20 cellular contexts compared by ENCODE assay signal in the genomic region with DNA sequence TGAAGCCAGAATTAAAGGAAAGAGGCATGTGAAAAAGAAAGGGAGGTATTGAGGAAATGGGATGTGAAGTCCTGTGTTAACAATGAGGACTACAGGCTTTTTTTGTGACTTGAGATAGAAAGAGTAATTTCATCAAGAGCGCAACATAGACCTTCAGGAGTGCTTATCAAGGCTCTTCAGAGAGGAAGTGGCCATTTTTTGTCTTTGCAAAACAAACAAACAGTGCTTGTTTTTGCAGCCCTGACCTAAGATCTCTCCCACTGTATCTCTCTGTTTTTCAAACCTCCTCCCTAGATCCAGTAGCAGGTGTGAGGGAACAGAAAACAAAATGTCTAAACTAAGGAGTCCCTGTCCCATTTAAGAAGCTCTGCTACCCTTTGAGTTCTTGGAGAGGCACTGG.
DNase-seq lines count a peak whose midpoint lies in the region; ATAC-seq, FAIRE-seq and TF ChIP-seq lines count a peak whose summit lies in the region.
"Had no signal": no experiment of that assay in that cellular context is flagged by ENCODE, and none has a peak within 500 bp of the region (broad histone marks: within the 10 kb centered on the region; RNA-seq: fewer than 3 reads in every experiment).

No MANE protein-coding gene starts in this region.

- peaks cover 7% of the 10 kb centered on the region for H3K4me1 ChIP-seq in IMR-90 (ENCODE audit: control insufficient read depth, insufficient read depth, low read length)
- no peaks in the 10 kb centered on the region for H3K4me1 ChIP-seq in K562 (replicated peaks in 1 of 2; ENCODE audit: control insufficient read depth in 2 of 2, insufficient read depth in 2 of 2, low read length in 2 of 2)
- no peaks in the 10 kb centered on the region for H3K4me1 ChIP-seq in neural progenitor cell
- H3K4me1 ChIP-seq: A549; BLaER1 treated with 17β-estradiol and CSF1 and Interleukin-3, amounts not matched to agents 10 nM and 100 nM had no signal

- peak overlapping the region; percentile 98 for H3K18ac ChIP-seq in IMR-90 (ENCODE audit: low read depth, low read length)

- in situ Hi-C loops in IMR-90 (cut with MboI; ENCODE audit: low sequenced_read_pairs), result no loop called here
- in situ Hi-C loops in K562 (cut with MboI), result no loop called here

- TF ChIP-seq POLR2A in IMR-90 (IDR thresholded peaks at IDR 0.05; ENCODE audit: low read depth, low read length) (no peak), K562 (conservative IDR thresholded peaks at IDR 0.05) (no peak)

- H3K4me2 ChIP-seq in IMR-90 (ENCODE audit: low read depth, low read length) (0 out of 2 replicates have a peak overlapping the region, but pooled peaks have one; percentile 7), K562 (ENCODE audit: insufficient read depth, low read length) (no peak overlapping the region), neural progenitor cell (no peak overlapping the region)
- H3K4me2 ChIP-seq: A549; BLaER1 treated with 17β-estradiol and CSF1 and Interleukin-3, amounts not matched to agents 10 nM and 100 nM had no signal

- peaks cover 2% of the 10 kb centered on the region for H3K36me3 Mint-ChIP-seq in neural progenitor cell
- H3K36me3 Mint-ChIP-seq: CD8-positive, alpha-beta memory T cell had no signal

- no peaks in the 10 kb centered on the region for H4K20me1 ChIP-seq in IMR-90 (ENCODE audit: insufficient read depth, low read length)
- no peaks in the 10 kb centered on the region for H4K20me1 ChIP-seq in K562 (replicated peaks; ENCODE audit: control insufficient read depth, insufficient read depth, low read length)
- no peaks in the 10 kb centered on the region for H4K20me1 ChIP-seq in neural progenitor cell (ENCODE audit: low read depth)
- H4K20me1 ChIP-seq: BLaER1 treated with 17β-estradiol and CSF1 and Interleukin-3, amounts not matched to agents 10 nM and 100 nM had no signal

- no peak for TF ChIP-seq RAD21 in IMR-90 (IDR thresholded peaks at IDR 0.05; ENCODE audit: low read length)
- no peak for TF ChIP-seq RAD21 in K562 (CRISPR knock-in tag; conservative IDR thresholded peaks at IDR 0.05 in 1 of 2, IDR thresholded peaks at IDR 0.05 in 1 of 2)

- peak overlapping the region; percentile 86 to 94 for H4K8ac ChIP-seq in IMR-90 (ENCODE audit: low read depth in 2 of 2, low read length in 2 of 2)

- peak overlapping the region; percentile 95 for H4K91ac ChIP-seq in IMR-90 (ENCODE audit: insufficient read depth, low read depth, low read length)

- H3K14ac ChIP-seq in IMR-90 (replicated peaks; ENCODE audit: low read depth, low read length), result peak overlapping the region; percentile 89

- CTCF ChIA-PET in AG04450 (lab: Charles Lee), result no interaction called here
- CTCF ChIA-PET in IMR-90 (lab: Yijun Ruan, JAX), result interaction anchor here (0.6 kb wide), 1 partner anchor 689 kb away, joined by 3 read pairs; no protein-coding TSS in a partner anchor
- CTCF ChIA-PET in K562 (lab: Yijun Ruan, JAX; ENCODE audit: low intra/inter-chr PET ratio), result no interaction called here

- peak overlapping the region; percentile 95 for H2BK120ac ChIP-seq in IMR-90 (ENCODE audit: low read depth, low read length)

- no peak for TF ChIP-seq EP300 in K562 (IDR thresholded peaks at IDR 0.05; ENCODE audit: low read length)

- H3K79me2 ChIP-seq in K562 (ENCODE audit: control insufficient read depth, insufficient read depth, low read length) (no peaks in the 10 kb centered on the region), neural progenitor cell (ENCODE audit: low read depth) (no peaks in the 10 kb centered on the region)

- peak overlapping the region; percentile 93 for H2AK5ac ChIP-seq in IMR-90 (ENCODE audit: low read depth, low read length)

- POLR2A ChIA-PET in AG04450 (lab: Yijun Ruan, JAX), result no interaction called here
- POLR2A ChIA-PET in IMR-90 (lab: Charles Lee; ENCODE audit: unreplicated experiment), result no interaction called here
- POLR2A ChIA-PET in K562 (lab: Yijun Ruan, JAX), result no interaction called here

- H3K27me3 ChIP-seq in AG04450 (ENCODE audit: control insufficient read depth, insufficient read depth, low read length) (no peaks in the 10 kb centered on the region), IMR-90 (ENCODE audit: control insufficient read depth, insufficient read depth, low read length) (no peaks in the 10 kb centered on the region), K562 (ENCODE audit: control insufficient read depth in 2 of 2, insufficient read depth in 2 of 2, low read length in 2 of 2) (no peaks in the 10 kb centered on the region), neural progenitor cell (no peaks in the 10 kb centered on the region)
- H3K27me3 ChIP-seq: BLaER1 treated with 17β-estradiol and CSF1 and Interleukin-3, amounts not matched to agents 10 nM and 100 nM had no signal

- no peak overlapping the region for H2AK9ac ChIP-seq in IMR-90 (replicated peaks; ENCODE audit: low read depth, low read length, poor library complexity)

- H3K36me3 ChIP-seq in IMR-90 (ENCODE audit: control insufficient read depth, insufficient read depth, low read length) (no peaks in the 10 kb centered on the region), K562 (ENCODE audit: control insufficient read depth, insufficient read depth, low read length) (no peaks in the 10 kb centered on the region), neural progenitor cell (no peaks in the 10 kb centered on the region)
- H3K36me3 ChIP-seq: BLaER1 treated with 17β-estradiol and CSF1 and Interleukin-3, amounts not matched to agents 10 nM and 100 nM had no signal

- peak overlapping the region; percentile 93 for H2BK15ac ChIP-seq in IMR-90 (ENCODE audit: low read depth, low read length)

- peaks cover 20% of the 10 kb centered on the region for H3K9me3 Mint-ChIP-seq in neural progenitor cell

- H3K27ac Mint-ChIP-seq in neural progenitor cell, result no peak overlapping the region
- H3K27ac Mint-ChIP-seq: CD8-positive, alpha-beta memory T cell had no signal

- H3K27me3 Mint-ChIP-seq in neural progenitor cell (ENCODE audit: insufficient read depth, low read depth), result peaks cover 4% of the 10 kb centered on the region
- H3K27me3 Mint-ChIP-seq: CD8-positive, alpha-beta memory T cell had no signal

- H3K23ac ChIP-seq in IMR-90 (ENCODE audit: low read depth, low read length), result peak overlapping the region; percentile 73

- no CpG with 5 or more reads among the region's 1 CpG for WGBS in IMR-90 (ENCODE audit: extremely low coverage in 2 of 2, insufficient read length in 1 of 2), 2 experiments
- 12% methylated on average over 1 of the region's 1 CpG for WGBS in K562 (ENCODE audit: insufficient coverage, low coverage, missing lambda C conversion rate)

- dilution Hi-C loops in IMR-90 (cut with HindIII; ENCODE audit: low sequenced_read_pairs, unreplicated experiment), result no loop called here

- DNase-seq in AG04450 (ENCODE audit: low read depth, low spot score) (no peak), IMR-90 (no peak), K562 (ENCODE audit: extremely low read depth in 1 of 4, low spot score in 3 of 4) (peak in 1 of 4 experiments; percentile 2), neural progenitor cell (ENCODE audit: low spot score) (no peak), globus pallidus (ENCODE audit: low spot score) (no peak)
- no peak for DNase-seq in stimulated activated CD4-positive, alpha-beta T cell treated with anti-CD3 and anti-CD28 coated beads, Interleukin-4, amount 100 ng/mL, for 1 hour
- DNase-seq: CD8-positive, alpha-beta memory T cell; DMS79; GOT3; KG1; NCI-H1694 treated with DMSO at 0.1 percent for 48 hours; NCI-H345; NCI-H524 treated with DMSO at 0.1 percent for 48 hours; SHP77 had no signal

- H3K27ac ChIP-seq in AG04450 (ENCODE audit: low read depth, low read length) (peak overlapping the region; percentile 85), IMR-90 (ENCODE audit: insufficient read depth, low read length) (peak overlapping the region; percentile 87), K562 (ENCODE audit: extremely low read depth, low read depth, low read length) (peak overlapping the region; percentile 28; the same call in 1 of the 3 replicates), neural progenitor cell (no peak overlapping the region)
- H3K27ac ChIP-seq: A549; BLaER1 treated with 17β-estradiol and CSF1 and Interleukin-3, amounts not matched to agents 10 nM and 100 nM; SK-N-MC had no signal

- H4K5ac ChIP-seq in IMR-90 (ENCODE audit: low read depth, low read length), result peak overlapping the region; percentile 80

- no peaks in the 10 kb centered on the region for H3F3A ChIP-seq in neural progenitor cell (ENCODE audit: low read depth)

- H3K9me3 ChIP-seq in AG04450 (ENCODE audit: control insufficient read depth, insufficient read depth, low read length) (no peaks in the 10 kb centered on the region), IMR-90 (ENCODE audit: control insufficient read depth, insufficient read depth, low read length) (no peaks in the 10 kb centered on the region), K562 (replicated peaks; ENCODE audit: control insufficient read depth, insufficient read depth, low read depth, low read length) (no peaks in the 10 kb centered on the region), neural progenitor cell (ENCODE audit: low read depth) (no peaks in the 10 kb centered on the region)
- H3K9me3 ChIP-seq: A549 had no signal

- intact Hi-C loops in IMR-90 (cut with micrococcal nuclease), result loop anchor here (1.0 kb wide), 1 partner anchor 708 kb away; no protein-coding TSS in a partner anchor
- intact Hi-C loops in K562 (cut with micrococcal nuclease), result no loop called here

- no peak for ATAC-seq in IMR-90 (ENCODE audit: low read depth)
- ATAC-seq in K562, result no peak
- ATAC-seq in GM18867 (IDR thresholded peaks at IDR 0.05; ENCODE audit: unreplicated experiment), result no peak
- ATAC-seq: A549 had no signal

- H3K4me1 Mint-ChIP-seq in neural progenitor cell, result no peaks in the 10 kb centered on the region
- H3K4me1 Mint-ChIP-seq: CD8-positive, alpha-beta memory T cell had no signal

- no peak for TF ChIP-seq CTCF in AG04450 (IDR thresholded peaks at IDR 0.05; ENCODE audit: low read depth, low read length)
- no peak for TF ChIP-seq CTCF in IMR-90 (conservative IDR thresholded peaks at IDR 0.05; ENCODE audit: low read depth, low read length)
- TF ChIP-seq CTCF in K562 (IDR thresholded peaks at IDR 0.05 in 2 of 3, conservative IDR thresholded peaks at IDR 0.05 in 1 of 3; ENCODE audit: insufficient read depth in 2 of 3, low read depth in 1 of 3, low read length in 3 of 3), result no peak
- no peak for TF ChIP-seq CTCF in neural progenitor cell (IDR thresholded peaks at IDR 0.05)

- no peaks in the 10 kb centered on the region for H3K79me1 ChIP-seq in IMR-90 (ENCODE audit: low read depth in 1 of 2, low read length in 2 of 2)

- H3K9me1 ChIP-seq in IMR-90 (ENCODE audit: insufficient read depth, low read length), result 0 out of 2 replicates have a peak, but pooled peaks cover 2% of the 10 kb centered on the region
- H3K9me1 ChIP-seq in K562 (ENCODE audit: control insufficient read depth, insufficient read depth, low read length), result no peaks in the 10 kb centered on the region

- peak overlapping the region; percentile 87 for H3K4ac ChIP-seq in IMR-90 (ENCODE audit: low read depth, low read length)

- H2AFZ ChIP-seq in IMR-90 (replicated peaks; ENCODE audit: low read length, poor library complexity), result no peak overlapping the region
- peak overlapping the region; percentile 44; the same call in 1 of the 2 replicates for H2AFZ ChIP-seq in K562 (ENCODE audit: low read depth, low read length)
- H2AFZ ChIP-seq in neural progenitor cell (replicated peaks), result peak overlapping the region; percentile 48

- peak overlapping the region; percentile 68 for H3K56ac ChIP-seq in IMR-90 (ENCODE audit: extremely low read depth, insufficient read depth, low read length)

- peak overlapping the region; percentile 89 for H2BK5ac ChIP-seq in IMR-90 (ENCODE audit: low read depth, low read length, poor library complexity, severe bottlenecking)

- H3K4me3 ChIP-seq in AG04450 (ENCODE audit: low read depth, low read length), result no peak overlapping the region
- H3K4me3 ChIP-seq in IMR-90 (ENCODE audit: insufficient read depth, low read depth, low read length), result no peak overlapping the region
- H3K4me3 ChIP-seq in K562, result no peak overlapping the region
- H3K4me3 ChIP-seq in neural progenitor cell, result no peak overlapping the region
- H3K4me3 ChIP-seq: A549; BLaER1 treated with 17β-estradiol and CSF1 and Interleukin-3, amounts not matched to agents 10 nM and 100 nM; SK-N-MC had no signal

- peak overlapping the region; percentile 85 for H2BK20ac ChIP-seq in IMR-90 (ENCODE audit: low read depth, low read length)

- H3K4me3 Mint-ChIP-seq in neural progenitor cell, result no peak overlapping the region
- H3K4me3 Mint-ChIP-seq: CD8-positive, alpha-beta memory T cell had no signal

- no peak for FAIRE-seq in K562 (lab: Jason Lieb, UNC)
- FAIRE-seq: A549, GM12892, RCC 7860 had no signal

- BruUV-seq in IMR-90 (replicated peaks; lab: Mats Ljungman, UMichigan), result no TSS peak
- no TSS peak for BruUV-seq in K562 (replicated peaks; lab: Mats Ljungman, UMichigan)

- peak overlapping the region; percentile 43 for H3K9ac ChIP-seq in IMR-90 (ENCODE audit: low read depth, low read length)
- H3K9ac ChIP-seq in K562 (ENCODE audit: insufficient read depth in 1 of 2, low read depth in 2 of 2, low read length in 2 of 2), result no peak overlapping the region
- no peak overlapping the region for H3K9ac ChIP-seq in neural progenitor cell
- H3K9ac ChIP-seq: BLaER1 treated with 17β-estradiol and CSF1 and Interleukin-3, amounts not matched to agents 10 nM and 100 nM had no signal
